ENCODE assay signal across 10 cellular contexts in the genomic region with DNA sequence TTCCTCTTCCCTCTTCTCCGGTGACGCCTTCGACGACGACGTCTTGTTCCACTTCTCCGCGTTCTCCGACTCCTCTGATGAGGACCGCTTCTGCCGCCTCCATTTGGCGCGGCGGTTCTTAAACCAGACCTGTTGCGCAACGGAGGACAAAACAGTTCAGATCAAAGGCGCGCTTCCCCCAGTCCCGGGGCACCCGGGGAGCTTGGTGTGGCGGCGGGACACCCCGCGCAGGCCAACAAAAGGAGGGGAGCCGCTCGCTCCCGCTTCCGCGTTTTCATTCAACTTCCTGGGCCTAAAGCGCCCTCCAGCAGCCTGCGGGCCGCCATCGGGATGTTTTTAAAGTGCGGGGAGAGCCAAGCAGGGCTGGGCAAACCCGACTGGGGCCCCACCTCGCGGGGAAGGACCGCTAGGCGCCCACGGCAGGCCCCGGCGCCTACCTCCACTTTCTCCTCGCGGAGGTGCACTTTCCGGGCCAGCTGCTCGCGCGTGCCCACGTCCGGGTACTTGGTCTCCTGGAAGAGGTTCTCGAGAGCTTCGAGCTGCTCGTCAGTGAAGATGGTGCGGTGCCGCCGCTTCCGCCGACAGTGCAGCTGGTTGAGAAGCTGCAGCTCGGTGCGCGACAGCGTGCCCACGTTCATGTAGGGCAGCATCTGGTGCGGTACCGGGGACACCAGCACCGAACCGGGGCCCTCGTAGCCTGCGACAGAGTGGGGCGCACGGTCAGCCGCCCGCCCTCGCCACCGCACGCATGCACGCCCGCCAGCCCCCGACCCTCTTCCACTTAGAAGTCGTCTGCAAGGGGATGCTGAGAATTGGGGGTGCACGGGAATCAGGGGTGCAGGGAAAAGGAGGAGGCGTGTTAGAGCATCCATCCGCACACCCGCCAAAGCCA. TPM values are rescaled to one million over a fixed set of nuclear protein-coding genes. Genes with fewer than 3 reads are reported as not detected.
A peak's percentile ranks its signal among the peaks of the same experiment; 100 is the strongest.
DNase-seq lines count a peak whose midpoint lies in the region; ATAC-seq and TF ChIP-seq lines count a peak whose summit lies in the region.
"Had no signal": no experiment of that assay in that cellular context is flagged by ENCODE, and none has a peak within 500 bp of the region (broad histone marks: within the 10 kb centered on the region; RNA-seq: fewer than 3 reads in every experiment).

No MANE protein-coding gene starts in this region.

- intact Hi-C loops in CD4-positive, alpha-beta memory T cell (cut with micrococcal nuclease), result no loop called here
- intact Hi-C loops in Panc1 (cut with micrococcal nuclease; ENCODE audit: unreplicated experiment), result no loop called here

- peak overlapping the region; percentile 59 for H2AFZ ChIP-seq in osteoblast (ENCODE audit: low read length)

- no peaks in the 10 kb centered on the region for H3K79me2 ChIP-seq in osteoblast (ENCODE audit: insufficient read depth, low read length)

- no peaks in the 10 kb centered on the region for H3K36me3 Mint-ChIP-seq in CD4-positive, alpha-beta memory T cell

- H3K27ac ChIP-seq in CD4-positive, alpha-beta memory T cell (ENCODE audit: low read depth, low read length), result no peak overlapping the region
- no peak overlapping the region for H3K27ac ChIP-seq in Panc1 (ENCODE audit: low read length)
- H3K27ac ChIP-seq in osteoblast (ENCODE audit: low read depth, low read length), result no peak overlapping the region

- peaks cover 5 to 38% (median 16%) of the 10 kb centered on the region in 4 donors for H3K4me1 Mint-ChIP-seq in CD4-positive, alpha-beta memory T cell

- no TSS peak for BruUV-seq in Panc1 (replicated peaks; lab: Mats Ljungman, UMichigan)

- H3K27me3 ChIP-seq in CD4-positive, alpha-beta memory T cell (ENCODE audit: insufficient read depth, low read length), result peaks cover 49% of the 10 kb centered on the region
- H3K27me3 ChIP-seq in Panc1 (ENCODE audit: control insufficient read depth, insufficient read depth, low read length), result peaks cover 3% of the 10 kb centered on the region; the same call in 1 of the 2 replicates
- peaks cover 58% of the 10 kb centered on the region for H3K27me3 ChIP-seq in osteoblast (ENCODE audit: insufficient read depth, low read length)

- CTCF ChIA-PET in CD4-positive, alpha-beta memory T cell (lab: Charles Lee; ENCODE audit: partially characterized antibody), result no interaction called here
- CTCF ChIA-PET in Panc1 (lab: Charles Lee), result no interaction called here

- peak overlapping the region; percentile 78 for H3K4me2 ChIP-seq in osteoblast (ENCODE audit: insufficient read depth, low read length)

- H3K27ac Mint-ChIP-seq in CD4-positive, alpha-beta memory T cell, result no peak overlapping the region

- H3K4me1 ChIP-seq in CD4-positive, alpha-beta memory T cell (ENCODE audit: insufficient read depth, low read length), result peaks cover 12% of the 10 kb centered on the region
- H3K4me1 ChIP-seq in Panc1 (ENCODE audit: control insufficient read depth, insufficient read depth, low read length), result no peaks in the 10 kb centered on the region
- H3K4me1 ChIP-seq in osteoblast (ENCODE audit: insufficient read depth, low read length), result no peaks in the 10 kb centered on the region

- peaks cover 0 to 14% (median 1%) of the 10 kb centered on the region in 8 donors for H3K9me3 Mint-ChIP-seq in CD4-positive, alpha-beta memory T cell

- no peaks in the 10 kb centered on the region for H3K9me3 ChIP-seq in CD4-positive, alpha-beta memory T cell (ENCODE audit: control insufficient read depth in 1 of 2, low read length in 2 of 2)
- no peaks in the 10 kb centered on the region for H3K9me3 ChIP-seq in Panc1 (ENCODE audit: control insufficient read depth, insufficient read depth, low read depth, low read length)
- no peaks in the 10 kb centered on the region for H3K9me3 ChIP-seq in osteoblast (ENCODE audit: low read depth, low read length)

- in situ Hi-C loops in Panc1 (cut with HindIII; ENCODE audit: low pct_unique_long_range_greater_than_20kb, low sequenced_read_pairs), result no loop called here

- peaks cover 51 to 58% of the 10 kb centered on the region in 2 donors for H3K27me3 Mint-ChIP-seq in CD4-positive, alpha-beta memory T cell

- H4K20me1 ChIP-seq in osteoblast (ENCODE audit: insufficient read depth, low read length), result no peaks in the 10 kb centered on the region

- ATAC-seq in Panc1 (0 out of 2 replicates have a peak, but pooled peaks have one; percentile 36), esophagus mucosa (peak; percentile 13), HG03108 (IDR thresholded peaks at IDR 0.05; ENCODE audit: unreplicated experiment) (no peak), HG02588 (IDR thresholded peaks at IDR 0.05; ENCODE audit: unreplicated experiment) (no peak), HG03342 (IDR thresholded peaks at IDR 0.05; ENCODE audit: unreplicated experiment) (no peak), GM19035 (IDR thresholded peaks at IDR 0.05; ENCODE audit: unreplicated experiment) (no peak)

- TF ChIP-seq CTCF in Panc1 (IDR thresholded peaks at IDR 0.05), result no peak
- TF ChIP-seq CTCF in osteoblast (IDR thresholded peaks at IDR 0.05; ENCODE audit: extremely low read depth, low read depth, low read length), result no peak

- POLR2A ChIA-PET in CD4-positive, alpha-beta memory T cell (lab: Charles Lee; ENCODE audit: partially characterized antibody), result no interaction called here
- POLR2A ChIA-PET in Panc1 (lab: Charles Lee), result no interaction called here

- peak overlapping the region; percentile 63 to 86 (median 80) for H3K4me3 Mint-ChIP-seq in CD4-positive, alpha-beta memory T cell

- H3K36me3 ChIP-seq in CD4-positive, alpha-beta memory T cell (ENCODE audit: insufficient read depth, low read length), result no peaks in the 10 kb centered on the region
- H3K36me3 ChIP-seq in Panc1 (ENCODE audit: control insufficient read depth, insufficient read depth, low read length) (no peaks in the 10 kb centered on the region), osteoblast (ENCODE audit: insufficient read depth, low read length) (no peaks in the 10 kb centered on the region)

- DNase-seq in CD4-positive, alpha-beta memory T cell, result peak in 4 of 5 donors; percentile 10 to 46 (median 19)
- DNase-seq in Panc1 (ENCODE audit: low read depth, low spot score), result no peak
- DNase-seq in osteoblast (ENCODE audit: insufficient read length, low spot score, missing footprints), result peak; percentile 87

- peak overlapping the region in 1 of 2 donors; percentile 19 for H3K4me3 ChIP-seq in CD4-positive, alpha-beta memory T cell (ENCODE audit: low read length in 2 of 2)
- H3K4me3 ChIP-seq in Panc1 (ENCODE audit: low read depth in 2 of 2, low read length in 2 of 2) (peak overlapping the region; percentile 30 to 41), osteoblast (ENCODE audit: insufficient read depth, low read length) (peak overlapping the region; percentile 68)

RNA-seq across cellular contexts. Expression of a gene that starts 1.1 kb away (rescaled TPM):
- under 1 TPM in 1 of 2 experiments, not detected in 1; 0.35 TPM for total RNA-seq in CD4-positive, alpha-beta memory T cell
- polyA plus RNA-seq in CD4-positive, alpha-beta memory T cell, result not detected
- total RNA-seq in Panc1 (2021; ENCODE audit: unreplicated experiment), result not detected
- not detected for polyA plus RNA-seq in Panc1 (2012; ENCODE audit: insufficient read length)
- total RNA-seq in esophagus mucosa, result 0.32 TPM
- 9.4 and 10.6 TPM in 2 replicates for total RNA-seq in osteoblast
- total RNA-seq: glomerular endothelial cell, RPMI7951 had no signal

Comparison
In these comparisons a context has a peak if more than half of its experiments do, and no peak if none do; other contexts are left out.
1. ATAC-seq: peak in Panc1 (single experiment) and esophagus mucosa (single experiment); none in HG03108 (single experiment), HG02588 (single experiment), HG03342 (single experiment) and GM19035 (single experiment).